In genomic region chr15:57327985-57328471, GRCh38 we compare ENCODE assay signal across 14 cellular contexts. TPM values are rescaled to one million over a fixed set of nuclear protein-coding genes. Genes with fewer than 3 reads are reported as not detected.
DNase-seq lines count a peak whose midpoint lies in the region; ATAC-seq and TF ChIP-seq lines count a peak whose summit lies in the region.
"Had no signal": no experiment of that assay in that cellular context is flagged by ENCODE, and none has a peak within 500 bp of the region (broad histone marks: within the 10 kb centered on the region; RNA-seq: fewer than 3 reads in every experiment).

No MANE protein-coding gene starts in this region.

- H3K27ac ChIP-seq in GM23338 (ENCODE audit: low read depth) (peak overlapping the region; percentile 21), left ventricle myocardium inferior (replicated peaks) (peak overlapping the region; percentile 8), skeletal muscle tissue (ENCODE audit: low read depth, low read length) (peak overlapping the region; percentile 39), right lobe of liver (no peak overlapping the region)
- H3K27ac ChIP-seq: RWPE1 had no signal

- no peaks in the 10 kb centered on the region for H3K9me3 ChIP-seq in left ventricle myocardium inferior (replicated peaks)
- H3K9me3 ChIP-seq in skeletal muscle tissue (ENCODE audit: control insufficient read depth in 3 of 3, low read length in 3 of 3): no peaks in the 10 kb centered on the region
- no peaks in the 10 kb centered on the region for H3K9me3 ChIP-seq in right lobe of liver

- no peak overlapping the region for H3K4me3 Mint-ChIP-seq in GM23338
- H3K4me3 Mint-ChIP-seq: brain had no signal

- intact Hi-C loops in left ventricle myocardium inferior (cut with micrococcal nuclease) (no loop called here), right lobe of liver (cut with DNase I) (no loop called here)

- H2AFZ ChIP-seq in GM23338: no peak overlapping the region

- peaks cover 4% of the 10 kb centered on the region for H3K27me3 Mint-ChIP-seq in GM23338 (ENCODE audit: insufficient read depth, low read depth, poor library complexity)

- H4K20me1 ChIP-seq in GM23338 (replicated peaks; ENCODE audit: insufficient read depth): no peaks in the 10 kb centered on the region

- H3K27me3 ChIP-seq in GM23338 (ENCODE audit: insufficient read depth) (no peaks in the 10 kb centered on the region), left ventricle myocardium inferior (ENCODE audit: low read depth) (no peaks in the 10 kb centered on the region), skeletal muscle tissue (ENCODE audit: control insufficient read depth in 3 of 3, insufficient read depth in 3 of 3, low read length in 3 of 3) (peaks cover 0 to 12% (median 0%) of the 10 kb centered on the region in 3 donors), right lobe of liver (no peaks in the 10 kb centered on the region)

- H3K36me3 ChIP-seq in GM23338 (ENCODE audit: insufficient read depth) (no peaks in the 10 kb centered on the region), left ventricle myocardium inferior (no peaks in the 10 kb centered on the region), skeletal muscle tissue (ENCODE audit: control insufficient read depth in 3 of 3, insufficient read depth in 3 of 3, low read length in 3 of 3) (no peaks in the 10 kb centered on the region), right lobe of liver (no peaks in the 10 kb centered on the region)

- no peaks in the 10 kb centered on the region; the same call in 2 of the 3 replicates for H3K36me3 Mint-ChIP-seq in GM23338 (ENCODE audit: low read depth)
- H3K36me3 Mint-ChIP-seq: brain had no signal

- no peak overlapping the region for H3K4me2 ChIP-seq in GM23338

- TF ChIP-seq POLR2A in right lobe of liver (IDR thresholded peaks at IDR 0.05): no peak

- no peaks in the 10 kb centered on the region; the same call in 1 of the 2 replicates for H3K9me2 ChIP-seq in GM23338 (ENCODE audit: insufficient read depth)

- ATAC-seq in GM23338 (no peak), HG03432 (IDR thresholded peaks at IDR 0.05; ENCODE audit: unreplicated experiment) (no peak), GM21529 (IDR thresholded peaks at IDR 0.05; ENCODE audit: unreplicated experiment) (no peak), right lobe of liver (no peak)
- ATAC-seq: esophagus mucosa, left colon had no signal

- DNase-seq in GM23338 (ENCODE audit: low spot score) (no peak), amniotic epithelial cell (ENCODE audit: low read depth) (peak; percentile 86), left ventricle myocardium inferior (no peak), right lobe of liver (no peak), NCI-H1092 treated with DMSO at 0.1 percent for 48 hours (lab: John Stamatoyannopoulos, UW) (no peak)
- DNase-seq: activated T-cell treated with anti-CD3 and anti-CD28 coated beads, Interleukin-2, amount 50 U/mL, for 48 hours; left colon; MV-4-11 had no signal

- H3K4me1 Mint-ChIP-seq in GM23338: peaks cover 19% of the 10 kb centered on the region

- H3F3A ChIP-seq in GM23338 (replicated peaks; ENCODE audit: low read depth): 0 out of 2 replicates have a peak, but pooled peaks cover 9% of the 10 kb centered on the region

- no peak overlapping the region for H3K9ac ChIP-seq in skeletal muscle tissue (ENCODE audit: low read depth in 1 of 3, low read length in 3 of 3)

- no peaks in the 10 kb centered on the region for H3K79me2 ChIP-seq in GM23338 (replicated peaks; ENCODE audit: insufficient read depth)

- peaks cover 7% of the 10 kb centered on the region for H3K4me1 ChIP-seq in GM23338 (ENCODE audit: insufficient read depth)
- peaks cover 4% of the 10 kb centered on the region for H3K4me1 ChIP-seq in left ventricle myocardium inferior
- peaks cover 2 to 3% (median 2%) of the 10 kb centered on the region in 3 donors for H3K4me1 ChIP-seq in skeletal muscle tissue (ENCODE audit: control insufficient read depth in 3 of 3, insufficient read depth in 3 of 3, low read length in 3 of 3)
- H3K4me1 ChIP-seq in right lobe of liver: no peaks in the 10 kb centered on the region

- no peak overlapping the region for H3K27ac Mint-ChIP-seq in GM23338

- H3K9me3 Mint-ChIP-seq in GM23338: no peaks in the 10 kb centered on the region

- 68% methylated on average over 10 of the region's 11 CpGs for WGBS in right lobe of liver (ENCODE audit: insufficient coverage, low coverage, low lambda C conversion rate, missing lambda C conversion rate)

- TF ChIP-seq CTCF in GM23338 (conservative IDR thresholded peaks at IDR 0.05; ENCODE audit: low read depth in 2 of 2): no peak
- no peak for TF ChIP-seq CTCF in left ventricle myocardium inferior (IDR thresholded peaks at IDR 0.05; ENCODE audit: borderline replicate concordance)
- no peak for TF ChIP-seq CTCF in right lobe of liver (IDR thresholded peaks at IDR 0.05)

- no peak overlapping the region for H3K4me3 ChIP-seq in GM23338
- no peak overlapping the region for H3K4me3 ChIP-seq in left ventricle myocardium inferior
- no peak overlapping the region for H3K4me3 ChIP-seq in skeletal muscle tissue (ENCODE audit: low read length in 3 of 3)
- no peak overlapping the region for H3K4me3 ChIP-seq in right lobe of liver

TF ChIP-seq in GM23338, 12 proteins besides CTCF, POLR2A, EP300 and RAD21 (continues in another document):
- TF ChIP-seq STAT1 (IDR thresholded peaks at IDR 0.05; ENCODE audit: unreplicated experiment) (no peak), EZH2phosphoT487 (IDR thresholded peaks at IDR 0.05; ENCODE audit: unreplicated experiment) (no peak), ETS1 (IDR thresholded peaks at IDR 0.05) (no peak), ZNF331 (CRISPR knock-in tag; IDR thresholded peaks at IDR 0.05; ENCODE audit: low read depth) (no peak), JUNB (IDR thresholded peaks at IDR 0.05; ENCODE audit: unreplicated experiment) (no peak), EZH2 (IDR thresholded peaks at IDR 0.05; ENCODE audit: low read depth, unreplicated experiment) (no peak), NANOG (IDR thresholded peaks at IDR 0.05; ENCODE audit: borderline replicate concordance) (no peak), ZNF114 (CRISPR knock-in tag; IDR thresholded peaks at IDR 0.05) (no peak)

RNA-seq across cellular contexts. Expression of gene CGNL1, which starts 48.3 kb away (rescaled TPM):
- total RNA-seq in GM23338 (2014; rRNA removed; shearing (Covaris generic)): 57.8 and 58.0 TPM in 2 replicates
- polyA plus RNA-seq in GM23338 (2016; fragmentation: Nextera tagmentation; extraction: Ambion mirVana): 19.4 and 20.0 TPM in 2 replicates
- total RNA-seq in left ventricle myocardium inferior (31.9 TPM), skeletal muscle tissue (11.5 TPM), right lobe of liver (10 to 100 TPM; 23.6 to 54.5 (median 42.9) TPM)

Comparison
In these comparisons a context has a peak if more than half of its experiments do, and no peak if none do; other contexts are left out.
1. H3K27ac ChIP-seq: peak in GM23338 (single experiment), left ventricle myocardium inferior (single experiment) and skeletal muscle tissue (single experiment); none in right lobe of liver (0 of 3).